In the genomic region with DNA sequence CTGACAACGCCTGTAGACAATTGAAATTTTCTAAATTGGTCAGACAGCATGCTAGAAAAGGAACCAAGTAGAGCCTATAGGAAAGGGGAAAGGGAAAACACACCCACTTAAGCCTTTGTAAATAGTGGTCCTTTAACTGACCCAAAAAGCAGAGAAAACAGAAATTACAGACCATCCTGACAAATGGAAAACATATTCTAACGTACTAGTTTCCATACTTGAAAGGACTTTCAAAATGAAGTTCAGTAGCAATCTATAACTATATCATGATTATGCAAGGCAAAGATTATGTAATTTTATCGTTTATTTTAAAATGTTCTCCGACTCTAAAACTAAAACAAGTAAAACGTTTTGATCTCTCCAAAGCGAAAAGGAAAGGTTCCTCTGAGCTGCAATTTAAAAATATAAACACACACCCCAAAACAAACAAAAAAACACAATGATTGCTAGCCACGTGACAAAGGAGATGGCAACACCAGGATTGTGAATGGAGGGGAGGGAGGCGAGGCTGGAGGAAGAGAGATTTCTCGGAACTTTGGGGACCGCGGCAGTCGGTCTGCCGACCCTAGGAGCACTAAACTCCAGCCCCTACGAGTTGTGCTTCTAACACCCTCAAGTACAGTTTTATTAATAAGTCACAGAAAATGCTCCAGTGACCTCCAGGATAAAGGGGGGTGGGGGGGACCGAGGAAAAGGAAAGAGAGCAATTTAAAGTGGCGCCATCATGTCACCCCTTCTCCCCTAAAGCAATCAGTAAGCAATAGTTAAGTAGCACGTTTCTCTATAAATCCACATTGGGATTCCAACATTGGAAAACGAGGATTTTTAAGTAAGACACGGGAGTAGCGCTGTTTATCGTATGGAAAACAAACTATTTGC, we compare ENCODE assay signal across 8 cellular contexts. TPM values are rescaled to one million over a fixed set of nuclear protein-coding genes. Genes with fewer than 3 reads are reported as not detected.
A peak's percentile ranks its signal among the peaks of the same experiment; 100 is the strongest.
DNase-seq lines count a peak whose midpoint lies in the region; ATAC-seq and TF ChIP-seq lines count a peak whose summit lies in the region.

No MANE protein-coding gene starts in this region.

- H3K4me1 Mint-ChIP-seq in stimulated activated naive CD8-positive, alpha-beta T cell treated with anti-CD3 and anti-CD28 coated beads, Interleukin-15, Interleukin-2, amounts not matched to agents 100 ng/mL and 50 ng/mL, for 24 hours (ENCODE audit: low read depth) = peaks cover 74% of the 10 kb centered on the region

- no peaks in the 10 kb centered on the region for H3K9me3 Mint-ChIP-seq in stimulated activated naive CD8-positive, alpha-beta T cell treated with anti-CD3 and anti-CD28 coated beads, Interleukin-15, Interleukin-2, amounts not matched to agents 100 ng/mL and 50 ng/mL, for 24 hours

- intact Hi-C loops in breast epithelium (cut with DNase I; ENCODE audit: low total_unique reads) (no loop called here), left colon (cut with DNase I, micrococcal nuclease) (loop anchor here in 1 of 2 donors (5.0 kb wide), 1 partner anchor 149 kb away; no protein-coding TSS in a partner anchor)

- ATAC-seq in left colon (no peak), HG02588 (IDR thresholded peaks at IDR 0.05; ENCODE audit: unreplicated experiment) (no peak), GM18909 (IDR thresholded peaks at IDR 0.05; ENCODE audit: poor library complexity, unreplicated experiment) (no peak)

- peak overlapping the region; percentile 95 for H3K27ac Mint-ChIP-seq in stimulated activated naive CD8-positive, alpha-beta T cell treated with anti-CD3 and anti-CD28 coated beads, Interleukin-15, Interleukin-2, amounts not matched to agents 100 ng/mL and 50 ng/mL, for 24 hours

- H3K4me3 Mint-ChIP-seq in stimulated activated naive CD8-positive, alpha-beta T cell treated with anti-CD3 and anti-CD28 coated beads, Interleukin-15, Interleukin-2, amounts not matched to agents 100 ng/mL and 50 ng/mL, for 24 hours = peak overlapping the region; percentile 96

- no peaks in the 10 kb centered on the region for H3K27me3 Mint-ChIP-seq in stimulated activated naive CD8-positive, alpha-beta T cell treated with anti-CD3 and anti-CD28 coated beads, Interleukin-15, Interleukin-2, amounts not matched to agents 100 ng/mL and 50 ng/mL, for 24 hours

- H3K4me1 ChIP-seq in breast epithelium = peaks cover 0 to 18% of the 10 kb centered on the region in 2 donors

- peaks cover 28% of the 10 kb centered on the region for H3K36me3 Mint-ChIP-seq in stimulated activated naive CD8-positive, alpha-beta T cell treated with anti-CD3 and anti-CD28 coated beads, Interleukin-15, Interleukin-2, amounts not matched to agents 100 ng/mL and 50 ng/mL, for 24 hours (ENCODE audit: low read depth)

- no peaks in the 10 kb centered on the region for H3K27me3 ChIP-seq in breast epithelium

- no peaks in the 10 kb centered on the region for H3K36me3 ChIP-seq in breast epithelium

- TF ChIP-seq CTCF in breast epithelium (IDR thresholded peaks at IDR 0.05) = no peak

- no peaks in the 10 kb centered on the region for H3K9me3 ChIP-seq in breast epithelium

- H3K27ac ChIP-seq in breast epithelium = peak overlapping the region; percentile 100

- DNase-seq in DMS 273 treated with DMSO at 0.1 percent for 48 hours (lab: John Stamatoyannopoulos, UW) (peak; percentile 57), HT-29 (ENCODE audit: low spot score) (peak; percentile 63), breast epithelium (ENCODE audit: low spot score in 2 of 2) (no peak), left colon (peak; percentile 48 to 58)

- H3K4me3 ChIP-seq in breast epithelium = peak overlapping the region; percentile 97 to 100 (median 98)

- TF ChIP-seq POLR2A in breast epithelium (IDR thresholded peaks at IDR 0.05) = no peak

TF ChIP-seq in PFSK-1, 5 proteins besides CTCF, POLR2A, EP300 and RAD21:
- peak; percentile 25; the same call in 1 of the 2 replicates for TF ChIP-seq POLR2AphosphoS5 (IDR thresholded peaks at IDR 0.05; ENCODE audit: low read depth, low read length)
- TF ChIP-seq SIN3A (IDR thresholded peaks at IDR 0.05; ENCODE audit: borderline replicate concordance, insufficient read depth, low read length) = peak; percentile 100
- TF ChIP-seq FOXP2 (optimal IDR thresholded peaks at IDR 0.05; ENCODE audit: borderline replicate concordance, extremely low read depth, extremely low read length, insufficient read depth) = no peak
- TF ChIP-seq, protein P1, sequence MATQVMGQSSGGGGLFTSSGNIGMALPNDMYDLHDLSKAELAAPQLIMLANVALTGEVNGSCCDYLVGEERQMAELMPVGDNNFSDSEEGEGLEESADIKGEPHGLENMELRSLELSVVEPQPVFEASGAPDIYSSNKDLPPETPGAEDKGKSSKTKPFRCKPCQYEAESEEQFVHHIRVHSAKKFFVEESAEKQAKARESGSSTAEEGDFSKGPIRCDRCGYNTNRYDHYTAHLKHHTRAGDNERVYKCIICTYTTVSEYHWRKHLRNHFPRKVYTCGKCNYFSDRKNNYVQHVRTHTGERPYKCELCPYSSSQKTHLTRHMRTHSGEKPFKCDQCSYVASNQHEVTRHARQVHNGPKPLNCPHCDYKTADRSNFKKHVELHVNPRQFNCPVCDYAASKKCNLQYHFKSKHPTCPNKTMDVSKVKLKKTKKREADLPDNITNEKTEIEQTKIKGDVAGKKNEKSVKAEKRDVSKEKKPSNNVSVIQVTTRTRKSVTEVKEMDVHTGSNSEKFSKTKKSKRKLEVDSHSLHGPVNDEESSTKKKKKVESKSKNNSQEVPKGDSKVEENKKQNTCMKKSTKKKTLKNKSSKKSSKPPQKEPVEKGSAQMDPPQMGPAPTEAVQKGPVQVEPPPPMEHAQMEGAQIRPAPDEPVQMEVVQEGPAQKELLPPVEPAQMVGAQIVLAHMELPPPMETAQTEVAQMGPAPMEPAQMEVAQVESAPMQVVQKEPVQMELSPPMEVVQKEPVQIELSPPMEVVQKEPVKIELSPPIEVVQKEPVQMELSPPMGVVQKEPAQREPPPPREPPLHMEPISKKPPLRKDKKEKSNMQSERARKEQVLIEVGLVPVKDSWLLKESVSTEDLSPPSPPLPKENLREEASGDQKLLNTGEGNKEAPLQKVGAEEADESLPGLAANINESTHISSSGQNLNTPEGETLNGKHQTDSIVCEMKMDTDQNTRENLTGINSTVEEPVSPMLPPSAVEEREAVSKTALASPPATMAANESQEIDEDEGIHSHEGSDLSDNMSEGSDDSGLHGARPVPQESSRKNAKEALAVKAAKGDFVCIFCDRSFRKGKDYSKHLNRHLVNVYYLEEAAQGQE (IDR thresholded peaks at IDR 0.05; ENCODE audit: insufficient read depth in 1 of 2, low read depth in 2 of 2, low read length in 2 of 2) = 0 out of 4 replicates have a peak, but pooled peaks of 1 of the 2 experiments have one; percentile 49
- TF ChIP-seq TAF1 (IDR thresholded peaks at IDR 0.05; ENCODE audit: borderline replicate concordance, insufficient read depth, low read length) = peak; percentile 64; the same call in 1 of the 2 replicates

RNA-seq across cellular contexts. Expression of gene KANSL1, which starts 1.7 kb away (rescaled TPM):
- 32.4 and 37.4 TPM in 2 replicates for total RNA-seq in HT-29 (2014; rRNA removed; shearing (Covaris generic))
- polyA plus RNA-seq in PFSK-1 (2012; ENCODE audit: insufficient read length, low read depth) = 30.8 TPM
- total RNA-seq in breast epithelium (100 to 1,000 TPM in 2 of 3 donors, 10 to 100 TPM in 1; 59.5 to 142 (median 111) TPM), left colon (10 to 100 TPM; 79.4 to 81.9 TPM)

Comparison
In these comparisons a context has a peak if more than half of its experiments do, and no peak if none do; other contexts are left out.
1. DNase-seq: peak in DMS 273 treated with DMSO at 0.1 percent for 48 hours (single experiment), HT-29 (single experiment) and left colon (2 of 2); none in breast epithelium (0 of 2).